8 cellular contexts compared by ENCODE assay signal in genomic region chr4:9153571-9154157, GRCh38. TPM values are rescaled to one million over a fixed set of nuclear protein-coding genes. Genes with fewer than 3 reads are reported as not detected.
DNase-seq lines count a peak whose midpoint lies in the region; ATAC-seq and TF ChIP-seq lines count a peak whose summit lies in the region.
"Not testable (repeated sequence)": the region's sequence is repeated elsewhere in the genome, so short reads cannot be mapped to it uniquely, and the experiment has no call there.

No MANE protein-coding gene starts in this region.

- H3K4me3 Mint-ChIP-seq in CD14-positive monocyte: peak overlapping the region; percentile 81 to 83
- H3K4me3 Mint-ChIP-seq in activated T-helper 17 cell treated with anti-CD3 and anti-CD28 coated beads, Interleukin-2, amount 50 U/mL, for 72 hours: peak overlapping the region; percentile 83
- H3K4me3 Mint-ChIP-seq in effector memory CD8-positive, alpha-beta T cell: peak overlapping the region; percentile 92 to 93
- H3K4me3 Mint-ChIP-seq in neural crest cell: peak overlapping the region; percentile 84

- H3K9me2 ChIP-seq in PC-3 (replicated peaks; ENCODE audit: low read length): not testable (repeated sequence)

- peak overlapping the region; percentile 53; the same call in 1 of the 2 replicates for H2AFZ ChIP-seq in PC-3 (ENCODE audit: low read length)

- POLR2A ChIA-PET in PC-3 (lab: Charles Lee; ENCODE audit: unreplicated experiment): not testable (repeated sequence)

- not testable (repeated sequence) for DNase-seq in CD14-positive monocyte (ENCODE audit: low spot score); neural crest cell (ENCODE audit: low read depth, low spot score)
- DNase-seq in HK-2 (ENCODE audit: unreplicated experiment): peak; percentile 49
- peak; percentile 4 for DNase-seq in PC-3
- DNase-seq in effector memory CD8-positive, alpha-beta T cell: peak in 1 of 3 experiments; percentile 2

- TSS peak; percentile 46 for BruUV-seq in PC-3 (replicated peaks; lab: Mats Ljungman, UMichigan)

- H3K36me3 Mint-ChIP-seq in CD14-positive monocyte; activated T-helper 17 cell treated with anti-CD3 and anti-CD28 coated beads, Interleukin-2, amount 50 U/mL, for 72 hours (ENCODE audit: low read depth); effector memory CD8-positive, alpha-beta T cell (ENCODE audit: insufficient read depth); neural crest cell (ENCODE audit: low read depth): not testable (repeated sequence)

- peak overlapping the region; percentile 74 for H3K4me2 ChIP-seq in PC-3 (ENCODE audit: low read length)

- not testable (repeated sequence) for H3K27ac ChIP-seq in PC-3 (ENCODE audit: low read length); subcutaneous abdominal adipose tissue (ENCODE audit: low read depth, low read length)
- H3K27ac ChIP-seq in iPS-18a (ENCODE audit: low read length): peak overlapping the region; percentile 59

- H3K79me2 ChIP-seq in PC-3 (ENCODE audit: low read length): not testable (repeated sequence)

- H3K27me3 ChIP-seq in PC-3 (ENCODE audit: low read length); iPS-18a (ENCODE audit: control insufficient read depth, insufficient read depth, low read length); subcutaneous abdominal adipose tissue (ENCODE audit: control insufficient read depth in 5 of 5, insufficient read depth in 4 of 5, low read length in 5 of 5): not testable (repeated sequence)

- peaks cover 11% of the 10 kb centered on the region for H3K4me1 Mint-ChIP-seq in CD14-positive monocyte
- not testable (repeated sequence) for H3K4me1 Mint-ChIP-seq in activated T-helper 17 cell treated with anti-CD3 and anti-CD28 coated beads, Interleukin-2, amount 50 U/mL, for 72 hours; effector memory CD8-positive, alpha-beta T cell (ENCODE audit: low read depth in 2 of 2); neural crest cell

- H3K9me3 ChIP-seq in PC-3 (ENCODE audit: low read length); iPS-18a (ENCODE audit: control insufficient read depth, low read depth, low read length); subcutaneous abdominal adipose tissue (ENCODE audit: control insufficient read depth in 5 of 5, low read length in 5 of 5): not testable (repeated sequence)

- H3K4me1 ChIP-seq in PC-3 (ENCODE audit: insufficient read depth, low read length); iPS-18a (ENCODE audit: control insufficient read depth, low read depth, low read length): not testable (repeated sequence)
- peaks cover 0 to 13% (median 9%) of the 10 kb centered on the region in 5 donors for H3K4me1 ChIP-seq in subcutaneous abdominal adipose tissue (ENCODE audit: control insufficient read depth in 5 of 5, insufficient read depth in 5 of 5, low read length in 5 of 5)

- intact Hi-C loops in CD14-positive monocyte (cut with micrococcal nuclease); PC-3 (cut with micrococcal nuclease): not testable (repeated sequence)

- not testable (repeated sequence) for H3K9me3 Mint-ChIP-seq in CD14-positive monocyte; activated T-helper 17 cell treated with anti-CD3 and anti-CD28 coated beads, Interleukin-2, amount 50 U/mL, for 72 hours; effector memory CD8-positive, alpha-beta T cell; neural crest cell

- TF ChIP-seq CTCF in CD14-positive monocyte (IDR thresholded peaks at IDR 0.05); PC-3 (conservative IDR thresholded peaks at IDR 0.05; ENCODE audit: low read depth, low read length); neural crest cell (conservative IDR thresholded peaks at IDR 0.05): not testable (repeated sequence)

- H4K20me1 ChIP-seq in PC-3 (ENCODE audit: low read length): not testable (repeated sequence)

- ATAC-seq in PC-3; activated T-helper 17 cell treated with anti-CD3 and anti-CD28 coated beads, Interleukin-2, amount 50 U/mL, for 72 hours (replicated peaks); effector memory CD8-positive, alpha-beta T cell (replicated peaks): not testable (repeated sequence)

- peak overlapping the region; percentile 67 for H3K9ac ChIP-seq in PC-3 (ENCODE audit: low read length)
- H3K9ac ChIP-seq in iPS-18a (ENCODE audit: low read length): peak overlapping the region; percentile 80
- H3K9ac ChIP-seq in subcutaneous abdominal adipose tissue (ENCODE audit: low read length in 5 of 5): peak overlapping the region in 2 of 5 donors; percentile 58 to 72

- H3K27me3 Mint-ChIP-seq in CD14-positive monocyte (ENCODE audit: low read depth in 3 of 3); activated T-helper 17 cell treated with anti-CD3 and anti-CD28 coated beads, Interleukin-2, amount 50 U/mL, for 72 hours; effector memory CD8-positive, alpha-beta T cell; neural crest cell (ENCODE audit: low read depth): not testable (repeated sequence)

- CTCF ChIA-PET in PC-3 (lab: Charles Lee): not testable (repeated sequence)

- H3K27ac Mint-ChIP-seq in CD14-positive monocyte (peak overlapping the region in 5 of 7 donors; percentile 41 to 75 (median 66)), neural crest cell (ENCODE audit: unreplicated experiment) (peak overlapping the region; percentile 27)
- peak overlapping the region; percentile 77 for H3K27ac Mint-ChIP-seq in activated T-helper 17 cell treated with anti-CD3 and anti-CD28 coated beads, Interleukin-2, amount 50 U/mL, for 72 hours
- peak overlapping the region; percentile 28 to 99 for H3K27ac Mint-ChIP-seq in effector memory CD8-positive, alpha-beta T cell

- peak overlapping the region; percentile 58 for H3K4me3 ChIP-seq in PC-3 (ENCODE audit: low read length)
- H3K4me3 ChIP-seq in iPS-18a (ENCODE audit: low read length): peak overlapping the region; percentile 68
- H3K4me3 ChIP-seq in subcutaneous abdominal adipose tissue (ENCODE audit: low read depth in 1 of 5, low read length in 5 of 5): peak overlapping the region; percentile 35 to 71 (median 62)

- not testable (repeated sequence) for H3F3A ChIP-seq in PC-3 (ENCODE audit: low read length, unreplicated experiment)

- not testable (repeated sequence) for H3K36me3 ChIP-seq in PC-3 (ENCODE audit: low read depth, low read length); iPS-18a (ENCODE audit: control insufficient read depth, low read depth, low read length); subcutaneous abdominal adipose tissue (ENCODE audit: control insufficient read depth in 5 of 5, insufficient read depth in 5 of 5, low read length in 5 of 5)

RNA-seq across cellular contexts. Expression of gene FAM90A26, which starts 16.5 kb away (rescaled TPM):
- not detected for polyA plus RNA-seq in CD14-positive monocyte
- total RNA-seq in PC-3 (2014; rRNA removed) (not detected in 2 replicates), neural crest cell (not detected in 2 replicates)
- total RNA-seq in activated T-helper 17 cell treated with anti-CD3 and anti-CD28 coated beads, Interleukin-2, amount 50 U/mL, for 72 hours: not detected

RNA-seq across cellular contexts. Expression of gene USP17L10, which starts 56.8 kb away (rescaled TPM):
- polyA plus RNA-seq in CD14-positive monocyte: not detected
- total RNA-seq in PC-3 (2014; rRNA removed): not detected in 2 replicates
- total RNA-seq in activated T-helper 17 cell treated with anti-CD3 and anti-CD28 coated beads, Interleukin-2, amount 50 U/mL, for 72 hours: not detected
- not detected in 2 replicates for total RNA-seq in neural crest cell

Comparison
In these comparisons a context has a peak if more than half of its experiments do, and no peak if none do; other contexts are left out.
1. H3K27ac Mint-ChIP-seq: peak in every context shown above with its lines; median percentile 77 in activated T-helper 17 cell treated with anti-CD3 and anti-CD28 coated beads, Interleukin-2, amount 50 U/mL, for 72 hours; 66 in CD14-positive monocyte; 64 in effector memory CD8-positive, alpha-beta T cell; 27 in neural crest cell.